13 cellular contexts compared by ENCODE assay signal in the genomic region with DNA sequence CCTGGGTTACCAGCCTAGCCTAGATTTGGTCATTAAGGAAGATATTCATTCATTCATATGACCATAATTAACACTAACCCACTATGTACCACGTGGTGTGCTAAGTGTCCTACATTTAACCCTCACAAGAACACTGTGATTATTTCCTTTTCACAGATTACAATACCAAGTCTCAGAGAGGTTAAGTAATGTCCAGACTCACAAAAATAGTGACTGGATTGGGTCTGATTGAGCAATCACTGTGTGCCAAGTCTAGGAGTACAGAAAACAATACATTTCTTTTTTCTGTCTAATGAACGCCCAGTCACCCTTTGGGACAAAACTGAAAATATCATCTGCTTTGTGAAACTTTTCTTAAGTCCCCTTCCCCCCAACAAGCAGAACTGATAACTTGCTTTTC. TPM values are rescaled to one million over a fixed set of nuclear protein-coding genes. Genes with fewer than 3 reads are reported as not detected.
A peak's percentile ranks its signal among the peaks of the same experiment; 100 is the strongest.
DNase-seq lines count a peak whose midpoint lies in the region; TF ChIP-seq lines count a peak whose summit lies in the region.
"Had no signal": no experiment of that assay in that cellular context is flagged by ENCODE, and none has a peak within 500 bp of the region (broad histone marks: within the 10 kb centered on the region; RNA-seq: fewer than 3 reads in every experiment).

No MANE protein-coding gene starts in this region.

- H3K4me1 ChIP-seq in neural progenitor cell: no peaks in the 10 kb centered on the region

- H3K9me3 Mint-ChIP-seq in neural progenitor cell: peaks cover 10% of the 10 kb centered on the region
- H3K9me3 Mint-ChIP-seq: GM23338 had no signal

- peaks cover 6% of the 10 kb centered on the region for H3K27me3 ChIP-seq in neural progenitor cell

- peaks cover 8% of the 10 kb centered on the region for H3K27me3 Mint-ChIP-seq in neural progenitor cell (ENCODE audit: insufficient read depth, low read depth)

- H3K27ac Mint-ChIP-seq in neural progenitor cell: no peak overlapping the region
- H3K27ac Mint-ChIP-seq: GM23338 had no signal

- H3K79me2 ChIP-seq in neural progenitor cell (ENCODE audit: low read depth): no peaks in the 10 kb centered on the region

- H3K36me3 Mint-ChIP-seq in neural progenitor cell: no peaks in the 10 kb centered on the region

- no peaks in the 10 kb centered on the region for H3F3A ChIP-seq in neural progenitor cell (ENCODE audit: low read depth)

- H3K4me2 ChIP-seq in neural progenitor cell: no peak overlapping the region

- H3K4me3 ChIP-seq in NB4 (ENCODE audit: low read depth, low read length) (no peak overlapping the region), cardiac fibroblast (replicated peaks in 1 of 2; ENCODE audit: low read depth in 2 of 2, low read length in 2 of 2) (no peak overlapping the region), neural progenitor cell (no peak overlapping the region)
- H3K4me3 ChIP-seq: K562 had no signal

- TF ChIP-seq CTCF in NB4 (IDR thresholded peaks at IDR 0.05; ENCODE audit: low read depth, low read length) (no peak), cardiac fibroblast (IDR thresholded peaks at IDR 0.05; ENCODE audit: low read depth, low read length) (no peak), neural progenitor cell (IDR thresholded peaks at IDR 0.05) (no peak)

- H3K4me1 Mint-ChIP-seq in neural progenitor cell: peaks cover 14% of the 10 kb centered on the region

- H3K36me3 ChIP-seq in neural progenitor cell: no peaks in the 10 kb centered on the region

- no peaks in the 10 kb centered on the region for H3K9me3 ChIP-seq in neural progenitor cell (ENCODE audit: low read depth)

- DNase-seq in SIG-M5 treated with dmso at 0.1 percent for 504 hours (lab: John Stamatoyannopoulos, UW; ENCODE audit: unreplicated experiment) (peak; percentile 36), SIG-M5 (lab: John Stamatoyannopoulos, UW) (no peak), NB4 (ENCODE audit: low read depth) (peak; percentile 35), cardiac fibroblast (ENCODE audit: low read depth in 2 of 2) (peak; percentile 7 to 60), COR-L47 (lab: John Stamatoyannopoulos, UW) (no peak), neural progenitor cell (ENCODE audit: low spot score) (no peak), occipital lobe (lab: John Stamatoyannopoulos, UW) (no peak), NCI-H2107 (lab: John Stamatoyannopoulos, UW) (no peak)
- DNase-seq: 8988T, NCI-H2029 treated with DMSO at 0.1 percent for 48 hours had no signal

- H3K9ac ChIP-seq in neural progenitor cell: no peak overlapping the region

- no peak overlapping the region for H3K27ac ChIP-seq in neural progenitor cell

- no peaks in the 10 kb centered on the region for H4K20me1 ChIP-seq in neural progenitor cell (ENCODE audit: low read depth)

- no peak for TF ChIP-seq POLR2A in NB4 (IDR thresholded peaks at IDR 0.05; ENCODE audit: extremely low read depth, insufficient read length)

- H2AFZ ChIP-seq in neural progenitor cell (replicated peaks): no peak overlapping the region
- H2AFZ ChIP-seq: GM23338 had no signal

- no peak overlapping the region for H3K4me3 Mint-ChIP-seq in neural progenitor cell

RNA-seq across cellular contexts. Expression of a gene that starts 7.6 kb away (rescaled TPM):
- total RNA-seq in neural progenitor cell (ENCODE audit: low replicate concordance) (68.0 and 90.5 TPM in 2 replicates), occipital lobe (84.1 TPM)

RNA-seq across cellular contexts. Expression of a gene that starts 13.9 kb away (rescaled TPM):
- total RNA-seq in neural progenitor cell (ENCODE audit: low replicate concordance) (1.3 and 3.7 TPM in 2 replicates), occipital lobe (2.5 TPM)
- total RNA-seq: K562, M059J had no signal

Comparison
In these comparisons a context has a peak if more than half of its experiments do, and no peak if none do; other contexts are left out.
1. DNase-seq: peak in SIG-M5 treated with dmso at 0.1 percent for 504 hours (single experiment), NB4 (single experiment) and cardiac fibroblast (2 of 2); none in SIG-M5 (single experiment), COR-L47 (single experiment), neural progenitor cell (single experiment), occipital lobe (single experiment) and NCI-H2107 (single experiment).